Comparison of ENCODE assay signal across 8 cellular contexts in the genomic region with DNA sequence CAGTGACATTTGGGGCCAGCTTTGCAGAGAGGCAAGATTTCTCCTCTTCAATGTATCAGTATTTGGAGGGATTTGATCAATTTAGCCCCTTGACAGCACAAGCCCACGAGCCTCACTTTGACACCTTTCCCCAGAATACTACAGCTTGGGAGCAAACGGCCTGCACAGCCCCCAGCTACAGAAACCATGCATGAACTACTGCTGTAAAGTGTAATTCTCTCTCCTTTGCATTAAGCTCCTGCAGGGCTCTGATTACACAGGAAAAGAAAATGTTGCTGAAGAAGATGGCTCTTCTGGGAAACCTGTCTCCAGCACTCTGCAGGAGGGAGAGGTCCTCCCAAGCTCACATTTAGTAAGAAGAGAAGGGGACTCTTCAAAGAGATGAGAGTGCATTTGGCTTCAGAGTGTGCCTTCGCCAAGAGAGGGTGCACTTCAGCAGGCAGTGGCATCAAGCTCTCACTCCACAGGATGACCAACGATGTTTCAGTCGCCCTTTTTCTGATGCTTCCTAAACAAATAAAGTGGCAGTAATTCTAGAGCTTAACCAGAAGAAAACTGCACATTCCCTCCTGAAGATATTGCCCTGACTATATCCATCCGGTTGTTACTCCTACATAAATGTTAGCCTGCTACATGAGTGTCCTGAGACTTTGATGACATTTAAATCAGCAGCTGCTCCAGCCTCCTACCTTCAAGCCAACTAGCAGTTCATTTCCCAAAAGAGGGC.
DNase-seq lines count a peak whose midpoint lies in the region; ATAC-seq and TF ChIP-seq lines count a peak whose summit lies in the region.

No MANE protein-coding gene starts in this region.

- no peak overlapping the region for H3K4me3 ChIP-seq in LNCaP clone FGC (ENCODE audit: low read depth, low read length)
- no peak overlapping the region for H3K4me3 ChIP-seq in vagina

- TF ChIP-seq CTCF in LNCaP clone FGC (IDR thresholded peaks at IDR 0.05; ENCODE audit: control insufficient read depth, extremely low read depth, insufficient read depth) = peak; percentile 72
- TF ChIP-seq CTCF in vagina (IDR thresholded peaks at IDR 0.05) = peak in 1 of 3 experiments; percentile 18

- DNase-seq in GDM1 (lab: John Stamatoyannopoulos, UW) (peak; percentile 15), LNCaP clone FGC (ENCODE audit: low read depth) (no peak), amniotic stem cell (lab: John Stamatoyannopoulos, UW) (peak; percentile 1), iris pigment epithelial cell (ENCODE audit: low read depth) (peak; percentile 58), vagina (ENCODE audit: extremely low spot score in 2 of 2) (no peak)
- no peak for DNase-seq in stimulated activated CD4-positive, alpha-beta T cell treated with anti-CD3 and anti-CD28 coated beads, Interleukin-15, amount 100 ng/mL, for 24 hours

- H3K4me1 ChIP-seq in vagina = no peaks in the 10 kb centered on the region

- no peaks in the 10 kb centered on the region for H3K9me3 ChIP-seq in vagina

- H3K27ac ChIP-seq in vagina = peak overlapping the region; percentile 7

- ATAC-seq in HG03196 (IDR thresholded peaks at IDR 0.05; ENCODE audit: unreplicated experiment) = no peak
- ATAC-seq in HG03442 (IDR thresholded peaks at IDR 0.05; ENCODE audit: unreplicated experiment) = no peak

- H3K27me3 ChIP-seq in vagina = no peaks in the 10 kb centered on the region

- intact Hi-C loops in vagina (cut with DNase I) = no loop called here

- TF ChIP-seq POLR2A in vagina (IDR thresholded peaks at IDR 0.05) = no peak

- H3K36me3 ChIP-seq in vagina = no peaks in the 10 kb centered on the region

Comparison
In these comparisons a context has a peak if more than half of its experiments do, and no peak if none do; other contexts are left out.
1. DNase-seq: peak in GDM1 (single experiment), amniotic stem cell (single experiment) and iris pigment epithelial cell (single experiment); none in LNCaP clone FGC (single experiment), vagina (0 of 2) and stimulated activated CD4-positive, alpha-beta T cell treated with anti-CD3 and anti-CD28 coated beads, Interleukin-15, amount 100 ng/mL, for 24 hours (single experiment).